Comparison of ENCODE assay signal across 9 cellular contexts in genomic region chr2:61443342-61444041, GRCh38. TPM values are rescaled to one million over a fixed set of nuclear protein-coding genes. Genes with fewer than 3 reads are reported as not detected.
DNase-seq lines count a peak whose midpoint lies in the region; ATAC-seq and TF ChIP-seq lines count a peak whose summit lies in the region.
"Had no signal": no experiment of that assay in that cellular context is flagged by ENCODE, and none has a peak within 500 bp of the region (broad histone marks: within the 10 kb centered on the region; RNA-seq: fewer than 3 reads in every experiment).

No MANE protein-coding gene starts in this region.

- H3K9me3 Mint-ChIP-seq in endothelial cell (ENCODE audit: unreplicated experiment) = no peaks in the 10 kb centered on the region

- H3K27me3 ChIP-seq in vagina = no peaks in the 10 kb centered on the region
- H3K27me3 ChIP-seq in effector memory CD4-positive, alpha-beta T cell (replicated peaks; ENCODE audit: control insufficient read depth, insufficient read depth, low read length, poor library complexity, severe bottlenecking) = no peaks in the 10 kb centered on the region

- peak overlapping the region; percentile 43 for H3K27ac Mint-ChIP-seq in endothelial cell (ENCODE audit: unreplicated experiment)

- H3K36me3 Mint-ChIP-seq in endothelial cell (ENCODE audit: low read depth, unreplicated experiment) = peaks cover 11% of the 10 kb centered on the region

- H3K4me3 ChIP-seq in GM12865 (ENCODE audit: low read depth, low read length) (no peak overlapping the region), vagina (no peak overlapping the region)
- H3K4me3 ChIP-seq in effector memory CD4-positive, alpha-beta T cell (ENCODE audit: insufficient read depth, low read depth, low read length, poor library complexity, severe bottlenecking) = no peak overlapping the region

- no peak for TF ChIP-seq POLR2A in vagina (IDR thresholded peaks at IDR 0.05)

- H3K4me3 Mint-ChIP-seq in endothelial cell (ENCODE audit: unreplicated experiment) = no peak overlapping the region

- no peaks in the 10 kb centered on the region for H3K36me3 ChIP-seq in vagina
- peaks cover 5% of the 10 kb centered on the region for H3K36me3 ChIP-seq in effector memory CD4-positive, alpha-beta T cell (ENCODE audit: control insufficient read depth, insufficient read depth, low read length)

- peaks cover 16% of the 10 kb centered on the region for H3K4me1 ChIP-seq in vagina
- peaks cover 7% of the 10 kb centered on the region for H3K4me1 ChIP-seq in effector memory CD4-positive, alpha-beta T cell (ENCODE audit: control insufficient read depth, insufficient read depth, low read length, poor library complexity, severe bottlenecking)

- no peaks in the 10 kb centered on the region for H3K9me3 ChIP-seq in vagina
- no peaks in the 10 kb centered on the region for H3K9me3 ChIP-seq in effector memory CD4-positive, alpha-beta T cell (ENCODE audit: control insufficient read depth, low read length)

- H3K27me3 Mint-ChIP-seq in endothelial cell (ENCODE audit: unreplicated experiment) = no peaks in the 10 kb centered on the region

- ATAC-seq in GM21447 (IDR thresholded peaks at IDR 0.05; ENCODE audit: unreplicated experiment) (peak; percentile 86), HG03521 (IDR thresholded peaks at IDR 0.05; ENCODE audit: unreplicated experiment) (peak; percentile 91)

- intact Hi-C loops in vagina (cut with DNase I) = no loop called here

- DNase-seq in GM12865 (ENCODE audit: low read depth) (peak; percentile 86), endothelial cell (ENCODE audit: low spot score) (no peak), vagina (ENCODE audit: extremely low spot score in 2 of 2) (no peak), NCI-H146 (lab: John Stamatoyannopoulos, UW) (no peak), DMS 273 (lab: John Stamatoyannopoulos, UW; ENCODE audit: unreplicated experiment) (no peak)
- no peak for DNase-seq in effector memory CD4-positive, alpha-beta T cell

- H3K4me1 Mint-ChIP-seq in endothelial cell (ENCODE audit: unreplicated experiment) = peaks cover 35% of the 10 kb centered on the region

- TF ChIP-seq CTCF in GM12865 (IDR thresholded peaks at IDR 0.05; ENCODE audit: insufficient read depth, low read depth, low read length, missing control alignments) (no peak), endothelial cell (IDR thresholded peaks at IDR 0.05; ENCODE audit: unreplicated experiment) (no peak), vagina (IDR thresholded peaks at IDR 0.05) (no peak)

- no peak overlapping the region for H3K27ac ChIP-seq in vagina
- H3K27ac ChIP-seq in effector memory CD4-positive, alpha-beta T cell (ENCODE audit: insufficient read depth, low read length, poor library complexity, severe bottlenecking) = no peak overlapping the region
- H3K27ac ChIP-seq: parathyroid adenoma had no signal

RNA-seq across cellular contexts. Expression of gene USP34, which starts 27.4 kb away (rescaled TPM):
- total RNA-seq in endothelial cell (ENCODE audit: unreplicated experiment) (97.4 TPM), vagina (117 TPM)
